8 cellular contexts compared by ENCODE assay signal in the genomic region with DNA sequence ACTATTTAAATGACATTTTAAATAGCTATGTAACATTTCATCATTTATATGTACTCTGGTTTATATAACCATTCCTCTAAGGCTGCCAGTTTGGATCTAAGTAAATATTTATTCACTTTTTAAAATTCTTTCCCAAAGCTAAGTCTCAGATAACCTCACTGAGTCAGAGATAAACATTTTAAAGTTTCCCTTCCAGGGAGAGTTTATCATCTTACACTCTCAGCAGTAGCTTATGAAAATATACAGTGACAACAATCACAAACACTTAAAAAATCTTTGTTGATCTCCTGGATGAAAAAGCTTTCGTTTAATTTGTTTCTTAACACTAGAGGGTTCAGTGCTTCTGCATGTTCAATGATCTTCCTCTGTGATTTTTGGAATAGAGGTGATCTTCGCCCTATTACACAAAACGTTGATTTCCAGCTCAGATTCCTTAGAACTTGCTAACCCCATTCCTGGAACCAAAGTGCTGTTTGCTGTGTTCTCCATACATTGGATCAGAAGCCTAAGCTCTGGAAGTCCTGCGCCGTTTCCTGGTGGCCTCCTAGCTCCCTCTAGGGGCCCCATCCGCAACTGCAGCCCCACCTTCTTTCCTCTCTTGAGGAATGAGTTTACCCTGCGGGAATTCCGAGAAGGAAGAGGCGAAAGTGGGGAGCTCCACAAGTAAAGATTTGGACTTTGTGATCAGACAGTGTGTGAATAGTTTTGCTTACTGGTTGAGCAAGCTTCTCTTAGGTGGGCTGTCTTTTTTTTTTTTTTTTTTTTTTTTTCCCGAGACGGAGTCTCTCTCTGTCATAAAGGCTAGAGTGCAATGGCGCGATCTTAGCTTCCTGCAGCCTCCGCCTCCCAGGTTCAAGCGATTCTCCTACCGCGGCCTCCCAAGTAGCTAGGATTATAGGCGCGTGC. TPM values are rescaled to one million over a fixed set of nuclear protein-coding genes. Genes with fewer than 3 reads are reported as not detected.
DNase-seq lines count a peak whose midpoint lies in the region; ATAC-seq and TF ChIP-seq lines count a peak whose summit lies in the region.

No MANE protein-coding gene starts in this region.

- no peak overlapping the region for H3K4me3 Mint-ChIP-seq in activated CD8-positive, alpha-beta T cell treated with anti-CD3 and anti-CD28 coated beads for 36 hours
- H3K4me3 Mint-ChIP-seq in naive B cell, result peak overlapping the region in 1 of 8 donors; percentile 22

- ATAC-seq in activated CD8-positive, alpha-beta T cell treated with anti-CD3 and anti-CD28 coated beads for 36 hours, result no peak
- ATAC-seq in naive B cell (ENCODE audit: low read depth in 2 of 2), result no peak
- peak; percentile 88 for ATAC-seq in aorta (ENCODE audit: low FRiP score)

- H3K9me3 Mint-ChIP-seq in activated CD8-positive, alpha-beta T cell treated with anti-CD3 and anti-CD28 coated beads for 36 hours, result no peaks in the 10 kb centered on the region
- H3K9me3 Mint-ChIP-seq in naive B cell, result no peaks in the 10 kb centered on the region

- DNase-seq in NCI-H524 (lab: John Stamatoyannopoulos, UW) (peak; percentile 18 to 73), NCI-H524 treated with DMSO at 0.1 percent for 48 hours (lab: John Stamatoyannopoulos, UW) (no peak), NCI-H1048 (lab: John Stamatoyannopoulos, UW) (peak; percentile 6), erythroblast (lab: John Stamatoyannopoulos, UW) (peak; percentile 36 to 68), naive B cell (peak; percentile 21), aorta (peak; percentile 75 to 87), NK-92 (lab: John Stamatoyannopoulos, UW; ENCODE audit: unreplicated experiment) (no peak)
- peak; percentile 40 for DNase-seq in activated CD8-positive, alpha-beta T cell treated with anti-CD3 and anti-CD28 coated beads for 36 hours

- no peak for TF ChIP-seq POLR2A in erythroblast (IDR thresholded peaks at IDR 0.05; ENCODE audit: low read length)

- CTCF ChIA-PET in activated CD8-positive, alpha-beta T cell treated with anti-CD3 and anti-CD28 coated beads for 36 hours (lab: Charles Lee), result interaction anchor here (0.6 to 3.7 kb wide), 70 partner anchors 10 to 1217 kb away, joined by 3 to 57 read pairs (median 4); partner anchors contain the start of genes LIMD1 and SACM1L

- no peak overlapping the region for H3K27ac Mint-ChIP-seq in activated CD8-positive, alpha-beta T cell treated with anti-CD3 and anti-CD28 coated beads for 36 hours
- H3K27ac Mint-ChIP-seq in naive B cell, result peak overlapping the region in 2 of 6 donors; percentile 53 to 89

- 56 to 60% methylated on average over 19 of the region's 19 CpGs for WGBS in aorta, 2 donors

- no peaks in the 10 kb centered on the region for H3K27me3 Mint-ChIP-seq in activated CD8-positive, alpha-beta T cell treated with anti-CD3 and anti-CD28 coated beads for 36 hours
- H3K27me3 Mint-ChIP-seq in naive B cell, result no peaks in the 10 kb centered on the region

- H3K27ac ChIP-seq in aorta (ENCODE audit: low read depth in 1 of 2, low read length in 2 of 2), result no peak overlapping the region

- intact Hi-C loops in activated CD8-positive, alpha-beta T cell treated with anti-CD3 and anti-CD28 coated beads for 36 hours (cut with micrococcal nuclease), result loop anchor here (5.0 kb wide), 1 partner anchor 68 kb away; the partner anchor contains the start of gene LIMD1
- intact Hi-C loops in aorta (cut with DNase I), result loop anchor here (2.0 to 10.0 kb wide), 4 partner anchors 67 to 625 kb away; partner anchors contain the start of gene TMEM158 (in 1 of the 2)

- H3K36me3 Mint-ChIP-seq in activated CD8-positive, alpha-beta T cell treated with anti-CD3 and anti-CD28 coated beads for 36 hours (ENCODE audit: low read depth), result no peaks in the 10 kb centered on the region
- H3K36me3 Mint-ChIP-seq in naive B cell, result no peaks in the 10 kb centered on the region

- peak; percentile 93 for TF ChIP-seq CTCF in activated CD8-positive, alpha-beta T cell treated with anti-CD3 and anti-CD28 coated beads for 36 hours (IDR thresholded peaks at IDR 0.05)

- H3K36me3 ChIP-seq in aorta (ENCODE audit: control insufficient read depth in 1 of 2, insufficient read depth in 2 of 2, low read length in 1 of 2), result no peaks in the 10 kb centered on the region

- no peaks in the 10 kb centered on the region for H3K9me3 ChIP-seq in aorta (ENCODE audit: control insufficient read depth, low read length)

- H3K4me3 ChIP-seq in aorta (ENCODE audit: low read length in 2 of 2), result no peak overlapping the region

- no peaks in the 10 kb centered on the region for H3K27me3 ChIP-seq in aorta (ENCODE audit: control insufficient read depth in 1 of 2, insufficient read depth in 2 of 2, low read length in 1 of 2)

- peaks cover 0 to 3% of the 10 kb centered on the region in 2 donors for H3K4me1 ChIP-seq in aorta (ENCODE audit: control insufficient read depth in 1 of 2, insufficient read depth in 2 of 2, low read length in 2 of 2)

- POLR2A ChIA-PET in activated CD8-positive, alpha-beta T cell treated with anti-CD3 and anti-CD28 coated beads for 36 hours (lab: Charles Lee), result interaction anchor here (0.5 to 0.7 kb wide), 2 partner anchors 533 to 550 kb away, joined by 3 read pairs; no protein-coding TSS in a partner anchor

- peaks cover 19% of the 10 kb centered on the region for H3K4me1 Mint-ChIP-seq in activated CD8-positive, alpha-beta T cell treated with anti-CD3 and anti-CD28 coated beads for 36 hours (ENCODE audit: low read depth)
- peaks cover 19 to 45% (median 42%) of the 10 kb centered on the region in 3 donors for H3K4me1 Mint-ChIP-seq in naive B cell

RNA-seq across cellular contexts. Expression of gene SACM1L, which starts 29.3 kb away (rescaled TPM):
- total RNA-seq in activated CD8-positive, alpha-beta T cell treated with anti-CD3 and anti-CD28 coated beads for 36 hours, result 10 to 100 TPM; 52.6 to 56.0 TPM
- polyA plus RNA-seq in naive B cell (ENCODE audit: low read depth in 6 of 6), result 10 to 100 TPM in 4 of 6 donors, 1 to 10 TPM in 2; 7.3 to 19.2 (median 15.4) TPM
- 10 to 100 TPM; 44.5 to 52.3 TPM for total RNA-seq in aorta
- polyA plus RNA-seq in aorta, result 10 to 100 TPM; 16.4 to 25.9 TPM

Comparison
In these comparisons a context has a peak if more than half of its experiments do, and no peak if none do; other contexts are left out.
1. DNase-seq: peak in NCI-H524 (2 of 2), NCI-H1048 (single experiment), activated CD8-positive, alpha-beta T cell treated with anti-CD3 and anti-CD28 coated beads for 36 hours (single experiment), erythroblast (2 of 2), naive B cell (single experiment) and aorta (2 of 2); none in NCI-H524 treated with DMSO at 0.1 percent for 48 hours (single experiment) and NK-92 (single experiment).